ENCODE assay signal across 8 cellular contexts in genomic region chr9:75088646-75089368, GRCh38. TPM values are rescaled to one million over a fixed set of nuclear protein-coding genes. Genes with fewer than 3 reads are reported as not detected.
DNase-seq lines count a peak whose midpoint lies in the region; ATAC-seq, FAIRE-seq and TF ChIP-seq lines count a peak whose summit lies in the region.

No MANE protein-coding gene starts in this region.

- H3K4me3 ChIP-seq in AG09309 (ENCODE audit: control insufficient read depth, low read depth, low read length) (peak overlapping the region; percentile 97), H1 (ENCODE audit: extremely low read depth in 1 of 4, insufficient read depth in 2 of 4, low read depth in 3 of 4, low read length in 4 of 4) (peak overlapping the region; percentile 75 to 85 (median 80)), suprapubic skin (peak overlapping the region; percentile 68)

- peak overlapping the region; percentile 42 to 87 (median 56); a peak in 5 of 7 replicates for H3K9ac ChIP-seq in H1 (replicated peaks in 1 of 4; ENCODE audit: extremely low read depth in 1 of 4, low read depth in 3 of 4, low read length in 3 of 4)

- no peak overlapping the region; the same call in 1 of the 2 replicates for H2BK12ac ChIP-seq in H1 (ENCODE audit: low read depth, low read length)

- DNase-seq in AG09309 (ENCODE audit: low read depth), result no peak
- peak; percentile 23 for DNase-seq in NCI-H1092 (lab: John Stamatoyannopoulos, UW)
- DNase-seq in activated CD4-positive, CD25-positive, alpha-beta regulatory T cell (lab: John Stamatoyannopoulos, UW), result peak; percentile 32 to 58 (median 46)
- peak in 1 of 2 experiments; percentile 52 for DNase-seq in H1 (ENCODE audit: low read depth in 1 of 2, low spot score in 2 of 2)
- peak; percentile 58 to 65 for DNase-seq in lung microvascular endothelial cell (ENCODE audit: low read depth in 2 of 2)
- peak; percentile 88 for DNase-seq in suprapubic skin (ENCODE audit: low spot score in 2 of 2)

- no peaks in the 10 kb centered on the region; the same call in 1 of the 2 replicates for H3K79me1 ChIP-seq in H1 (ENCODE audit: low read depth, low read length)

- H3K9me3 ChIP-seq in H1 (ENCODE audit: insufficient read depth in 2 of 2, low read depth in 1 of 2, low read length in 1 of 2) (no peaks in the 10 kb centered on the region), suprapubic skin (no peaks in the 10 kb centered on the region)

- TF ChIP-seq RAD21 in H1 (IDR thresholded peaks at IDR 0.05 in 1 of 2, conservative IDR thresholded peaks at IDR 0.05 in 1 of 2; ENCODE audit: low read depth in 2 of 2, low read length in 2 of 2), result no peak

- H2AK5ac ChIP-seq in H1 (ENCODE audit: low read depth, low read length), result no peak overlapping the region

- H3K56ac ChIP-seq in H1 (replicated peaks; ENCODE audit: insufficient read length, low read depth, low read length), result no peak overlapping the region

- H3K18ac ChIP-seq in H1 (ENCODE audit: extremely low read depth, low read length), result no peak overlapping the region; the same call in 1 of the 2 replicates

- H3K23ac ChIP-seq in H1 (ENCODE audit: insufficient read length), result no peak overlapping the region

- peak; percentile 62 for TF ChIP-seq CTCF in AG09309 (IDR thresholded peaks at IDR 0.05; ENCODE audit: control insufficient read depth, insufficient read depth, low read depth, low read length, missing control alignments)
- peak in 1 of 3 experiments; percentile 24; a peak in 1 of 4 replicates for TF ChIP-seq CTCF in H1 (IDR thresholded peaks at IDR 0.05; ENCODE audit: control extremely low read depth in 1 of 3, insufficient read depth in 1 of 3, low read depth in 1 of 3, low read length in 3 of 3)
- TF ChIP-seq CTCF in suprapubic skin (IDR thresholded peaks at IDR 0.05), result peak; percentile 5 to 29

- H3K36me3 ChIP-seq in H1 (ENCODE audit: control insufficient read depth in 2 of 4, insufficient read depth in 4 of 4, low read length in 3 of 4) (no peaks in the 10 kb centered on the region), suprapubic skin (no peaks in the 10 kb centered on the region)

- H2BK5ac ChIP-seq in H1 (ENCODE audit: low read depth, low read length), result no peak overlapping the region

- H2BK15ac ChIP-seq in H1 (ENCODE audit: low read length), result no peak overlapping the region

- H3K27me3 ChIP-seq in H1 (replicated peaks in 1 of 4; ENCODE audit: control insufficient read depth in 3 of 4, extremely low read depth in 1 of 4, insufficient read depth in 3 of 4, low read length in 3 of 4) (no peaks in the 10 kb centered on the region), suprapubic skin (no peaks in the 10 kb centered on the region)

- CTCF ChIA-PET in H1 (lab: Charles Lee; ENCODE audit: partially characterized antibody), result interaction anchor here (0.6 to 1.3 kb wide), 5 partner anchors 10 to 314 kb away, joined by 3 to 5 read pairs (median 3); no protein-coding TSS in a partner anchor

- H2BK20ac ChIP-seq in H1 (ENCODE audit: low read length), result no peak overlapping the region

- peak overlapping the region; percentile 74 for H4K5ac ChIP-seq in H1 (ENCODE audit: insufficient read length, low read depth, low read length)

- peaks cover 0 to 4% (median 3%) of the 10 kb centered on the region in 4 experiments; a peak in 4 of 7 replicates for H3K4me1 ChIP-seq in H1 (replicated peaks in 1 of 4; ENCODE audit: control insufficient read depth in 3 of 4, insufficient read depth in 4 of 4, low read length in 3 of 4)
- peaks cover 70% of the 10 kb centered on the region for H3K4me1 ChIP-seq in suprapubic skin

- no peak overlapping the region for H3K4ac ChIP-seq in H1 (replicated peaks; ENCODE audit: insufficient read length, low read depth, low read length)

- TF ChIP-seq EP300 in H1 (IDR thresholded peaks at IDR 0.05; ENCODE audit: borderline replicate concordance in 1 of 2, low read depth in 2 of 2, low read length in 2 of 2) (no peak), suprapubic skin (IDR thresholded peaks at IDR 0.05) (no peak)

- no peak overlapping the region for H2BK120ac ChIP-seq in H1 (replicated peaks; ENCODE audit: low read depth, low read length)

- POLR2A ChIA-PET in H1 (lab: Charles Lee; ENCODE audit: partially characterized antibody), result interaction anchor here (1.4 to 2.5 kb wide), 4 partner anchors 33 to 137 kb away, joined by 4 to 12 read pairs (median 5); partner anchors contain the start of gene CARNMT1

- 1% methylated on average over 43 of the region's 43 CpGs; no CpG with 5 or more reads in 1 of the 2 experiments for WGBS in H1 (ENCODE audit: extremely low coverage in 1 of 2, insufficient coverage in 1 of 2, insufficient read length in 1 of 2, insufficient replicate concordance in 2 of 2, low coverage in 1 of 2, low lambda C conversion rate in 2 of 2, missing lambda C conversion rate in 1 of 2), 2 experiments
- 1% methylated on average over 42 of the region's 43 CpGs for WGBS in suprapubic skin

- peak overlapping the region; percentile 28 for H4K91ac ChIP-seq in H1 (replicated peaks; ENCODE audit: insufficient read length, low read length)

- H3K4me2 ChIP-seq in H1 (ENCODE audit: insufficient read depth in 1 of 2, low read depth in 2 of 2, low read length in 2 of 2), result peak overlapping the region; percentile 85 to 95

- no peak for TF ChIP-seq POLR2A in H1 (IDR thresholded peaks at IDR 0.05; ENCODE audit: control extremely low read depth in 1 of 2, low read depth in 2 of 2, low read length in 2 of 2)
- no peak for TF ChIP-seq POLR2A in suprapubic skin (IDR thresholded peaks at IDR 0.05)

- no peak overlapping the region for H4K8ac ChIP-seq in H1 (ENCODE audit: extremely low read depth, insufficient read depth, low read length)

- ATAC-seq in GM18498 (IDR thresholded peaks at IDR 0.05; ENCODE audit: unreplicated experiment) (peak; percentile 35), HG02840 (IDR thresholded peaks at IDR 0.05; ENCODE audit: low FRiP score, unreplicated experiment) (peak; percentile 34)

- H3K27ac ChIP-seq in H1 (ENCODE audit: low read depth, low read length) (peak overlapping the region; percentile 55; the same call in 1 of the 2 replicates), suprapubic skin (peak overlapping the region; percentile 95)

- peaks cover 0 to 11% of the 10 kb centered on the region in 2 experiments; a peak in 2 of 4 replicates for H3K79me2 ChIP-seq in H1 (ENCODE audit: control insufficient read depth in 1 of 2, insufficient read depth in 2 of 2, low read length in 2 of 2)

- H3K23me2 ChIP-seq in H1 (ENCODE audit: low read depth, low read length), result peaks cover 2% of the 10 kb centered on the region; the same call in 1 of the 2 replicates

- H4K20me1 ChIP-seq in H1 (replicated peaks in 1 of 2; ENCODE audit: control insufficient read depth in 1 of 2, insufficient read depth in 2 of 2, low read length in 2 of 2), result peaks cover 0 to 1% of the 10 kb centered on the region in 2 experiments

- H2AFZ ChIP-seq in H1 (ENCODE audit: low read length), result peak overlapping the region; percentile 1; the same call in 1 of the 2 replicates

- H3K14ac ChIP-seq in H1 (ENCODE audit: insufficient read length), result no peak overlapping the region

- no peak for FAIRE-seq in H1 (lab: Jason Lieb, UNC)

TF ChIP-seq in H1, 55 proteins besides CTCF, POLR2A, EP300 and RAD21 (continues in another document):
- TF ChIP-seq SAP30 (IDR thresholded peaks at IDR 0.05; ENCODE audit: insufficient read depth, insufficient replicate concordance, low read length) (peak; percentile 46), RFX5 (IDR thresholded peaks at IDR 0.05; ENCODE audit: borderline replicate concordance, low read depth, low read length) (no peak), ATF3 (IDR thresholded peaks at IDR 0.05; ENCODE audit: insufficient read depth, low read depth, low read length) (no peak), USF2 (IDR thresholded peaks at IDR 0.05; ENCODE audit: low read length) (no peak), TEAD4 (IDR thresholded peaks at IDR 0.05; ENCODE audit: low read depth, low read length) (peak; percentile 66; the same call in 1 of the 2 replicates), TAF7 (optimal IDR thresholded peaks at IDR 0.05; ENCODE audit: borderline replicate concordance, low read depth, low read length) (no peak), RBBP5 (IDR thresholded peaks at IDR 0.05; ENCODE audit: borderline replicate concordance, low read depth, low read length) (peak; percentile 74; the same call in 1 of the 2 replicates)

RNA-seq across cellular contexts. Expression of gene OSTF1, which starts 0.5 kb away (rescaled TPM):
- 18.6 and 18.9 TPM in 2 replicates for total RNA-seq in H1 (2021; fragmentation: NEBNext Ultra II Directional; extraction: Animal tissue kit (Norgen Biotek cat#: 25700))
- 3.0 and 5.0 TPM in 2 replicates for polyA plus RNA-seq in H1 (2011; rRNA removed)
- 5.2 TPM for polyA plus RNA-seq in H1 (2011; cell fraction: cytosol; rRNA removed)
- polyA plus RNA-seq in H1 (2011; cell fraction: nucleus; rRNA removed), result 1.6 TPM
- polyA plus RNA-seq in H1 (2012, experiment 1 of 2), result 12.7 to 20.2 TPM (median 14.0 TPM) in 4 replicates
- polyA plus RNA-seq in H1 (2012, experiment 2 of 2), result 5.3 TPM
- polyA plus RNA-seq in H1 (2013, experiment 1 of 2), result 10.6 TPM
- 10.6 TPM for polyA plus RNA-seq in H1 (2013, experiment 2 of 2)
- polyA minus RNA-seq in H1 (2011; rRNA and poly(A)+ RNA removed), result 10.8 and 11.0 TPM in 2 replicates
- polyA minus RNA-seq in H1 (2011; cell fraction: cytosol; rRNA and poly(A)+ RNA removed), result 6.9 TPM
- polyA minus RNA-seq in H1 (2011; cell fraction: nucleus; rRNA and poly(A)+ RNA removed), result 6.9 TPM
- total RNA-seq in lung microvascular endothelial cell, result 82.6 and 121 TPM in 2 replicates
- total RNA-seq in suprapubic skin, result 10 to 100 TPM; 32.3 to 46.3 (median 44.3) TPM

RNA-seq across cellular contexts. Expression of gene NMRK1, which starts 0.9 kb away (rescaled TPM):
- 8.1 and 9.1 TPM in 2 replicates for total RNA-seq in H1 (2021; fragmentation: NEBNext Ultra II Directional; extraction: Animal tissue kit (Norgen Biotek cat#: 25700))
- 3.5 and 5.8 TPM in 2 replicates for polyA plus RNA-seq in H1 (2011; rRNA removed)
- 8.0 TPM for polyA plus RNA-seq in H1 (2011; cell fraction: cytosol; rRNA removed)
- 5.4 TPM for polyA plus RNA-seq in H1 (2011; cell fraction: nucleus; rRNA removed)
- 6.3 to 11.2 TPM (median 7.8 TPM) in 4 replicates for polyA plus RNA-seq in H1 (2012, experiment 1 of 2)
- 2.0 TPM for polyA plus RNA-seq in H1 (2012, experiment 2 of 2)
- 7.4 TPM for polyA plus RNA-seq in H1 (2013, experiment 1 of 2)
- polyA plus RNA-seq in H1 (2013, experiment 2 of 2), result 7.7 TPM
- 2.9 and 3.4 TPM in 2 replicates for polyA minus RNA-seq in H1 (2011; rRNA and poly(A)+ RNA removed)
- 1.8 TPM for polyA minus RNA-seq in H1 (2011; cell fraction: cytosol; rRNA and poly(A)+ RNA removed)
- polyA minus RNA-seq in H1 (2011; cell fraction: nucleus; rRNA and poly(A)+ RNA removed), result 8.4 TPM
- total RNA-seq in lung microvascular endothelial cell (16.5 and 20.9 TPM in 2 replicates), suprapubic skin (10 to 100 TPM; 22.1 to 63.3 (median 33.7) TPM)
